19 cellular contexts compared by ENCODE assay signal in the genomic region with DNA sequence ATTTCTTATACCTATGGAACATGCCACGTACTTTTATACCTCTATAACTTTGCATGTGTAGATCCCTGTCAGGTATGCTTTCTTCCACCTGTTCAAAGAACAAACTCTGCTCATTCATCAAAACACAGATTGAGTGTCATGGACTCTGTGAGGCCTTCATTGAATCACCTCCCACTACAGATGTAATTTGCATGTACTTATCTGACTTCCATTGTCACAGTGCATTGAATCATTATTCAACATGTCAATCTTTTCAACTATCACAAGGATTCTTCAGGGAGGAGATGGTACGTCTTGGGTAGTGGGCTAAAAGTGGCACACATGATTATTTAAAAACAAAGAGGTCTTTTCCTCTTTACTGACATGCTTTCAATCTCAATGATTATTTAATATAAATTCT. TPM values are rescaled to one million over a fixed set of nuclear protein-coding genes. Genes with fewer than 3 reads are reported as not detected.
"Had no signal": no experiment of that assay in that cellular context is flagged by ENCODE, and none has a peak within 500 bp of the region (broad histone marks: within the 10 kb centered on the region; RNA-seq: fewer than 3 reads in every experiment).

No MANE protein-coding gene starts in this region.

- DNase-seq: KBM-7, MV-4-11, NCI-H1048, NCI-H1105, NCI-H187, NCI-H2029, NCI-H2081 treated with DMSO at 0.1 percent for 48 hours, NCI-H2227 treated with DMSO at 0.1 percent for 48 hours, NCI-H524, NCI-H748 treated with DMSO at 0.1 percent for 48 hours, Right ventricle myocardium superior, RPMI8226, SIG-M5 had no signal

- H3K9me3 ChIP-seq: SJSA1 had no signal

- H3K27ac ChIP-seq: HL-60, SJSA1, SK-N-MC had no signal

- H3K4me3 ChIP-seq: SJSA1, SK-N-MC had no signal

- H3K27me3 ChIP-seq: SJSA1 had no signal

- H3K36me3 ChIP-seq: SJSA1 had no signal

- H3K4me1 ChIP-seq: SJSA1 had no signal

RNA-seq across cellular contexts. Expression of gene SPOCK3, which starts 24.1 kb away (rescaled TPM):
- total RNA-seq: HT-29, LHCN-M2, MCF 10A, Right ventricle myocardium superior, SJSA1 had no signal
